ENCODE assay signal across 22 cellular contexts in genomic region chr9:88917375-88917774, GRCh38.
"Had no signal": no experiment of that assay in that cellular context is flagged by ENCODE, and none has a peak within 500 bp of the region (broad histone marks: within the 10 kb centered on the region; RNA-seq: fewer than 3 reads in every experiment).

No MANE protein-coding gene starts in this region.

- H3K27ac ChIP-seq: HL-60, PC-9, Peyer's patch, SJCRH30 had no signal

- H3K27me3 ChIP-seq: Peyer's patch, SJCRH30 had no signal

- DNase-seq: KBM-7, MV-4-11, NCI-H1048, NCI-H1105 treated with DMSO at 0.1 percent for 48 hours, NCI-H1417 treated with DMSO at 0.1 percent for 48 hours, NCI-H146, NCI-H1694 treated with DMSO at 0.1 percent for 48 hours, NCI-H1930, NCI-H2081, NCI-H2107, NCI-H2227 treated with DMSO at 0.1 percent for 48 hours, NCI-H524, NCI-H526 treated with DMSO at 0.1 percent for 48 hours, NCI-H748 treated with DMSO at 0.1 percent for 48 hours, PC-9, Peyer's patch, SHP77 treated with DMSO at 0.1 percent for 48 hours, SJCRH30 had no signal

- H3K36me3 ChIP-seq: Peyer's patch, SJCRH30 had no signal

- H3K4me1 ChIP-seq: Peyer's patch, SJCRH30 had no signal

- H3K4me3 ChIP-seq: PC-9, Peyer's patch, SJCRH30 had no signal

- ATAC-seq: Right ventricle myocardium inferior, SK-N-SH treated with all-trans-retinoic acid at 6 μM for 48 hours had no signal

- FAIRE-seq: HTR-8/SVneo had no signal

- H3K9me3 ChIP-seq: SJCRH30 had no signal
